In the genomic region with DNA sequence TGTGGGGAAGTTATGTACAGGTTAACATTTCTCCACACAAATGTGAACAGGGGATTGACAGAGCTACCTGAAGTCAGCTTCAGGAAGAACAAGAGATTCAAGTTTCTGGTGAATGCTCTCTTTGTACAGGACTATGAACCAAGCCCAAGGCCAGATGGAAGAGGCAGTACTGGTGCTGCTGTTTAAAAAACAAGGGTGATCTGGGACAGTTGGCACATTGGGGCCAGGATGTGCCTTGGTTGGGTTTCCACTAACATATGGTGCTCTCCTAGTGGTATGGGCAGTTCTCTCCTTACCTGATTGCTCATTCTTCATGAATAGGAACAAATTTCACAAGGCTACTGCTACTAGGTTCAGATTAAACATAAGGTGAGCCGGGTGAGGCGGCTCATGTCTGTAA, we compare ENCODE assay signal across 17 cellular contexts. TPM values are rescaled to one million over a fixed set of nuclear protein-coding genes. Genes with fewer than 3 reads are reported as not detected.
A peak's percentile ranks its signal among the peaks of the same experiment; 100 is the strongest.
DNase-seq lines count a peak whose midpoint lies in the region; ATAC-seq and TF ChIP-seq lines count a peak whose summit lies in the region.
"Had no signal": no experiment of that assay in that cellular context is flagged by ENCODE, and none has a peak within 500 bp of the region (broad histone marks: within the 10 kb centered on the region; RNA-seq: fewer than 3 reads in every experiment).

No MANE protein-coding gene starts in this region.

- no peak overlapping the region for H3T11ph ChIP-seq in H9 (ENCODE audit: low read length)

- no peak overlapping the region for H3K23ac ChIP-seq in H9 (ENCODE audit: insufficient read length, low read depth, low read length)

- no peak overlapping the region for H2BK5ac ChIP-seq in H9 (ENCODE audit: insufficient read length, low read length)

- H3K4me3 ChIP-seq in esophagus (ENCODE audit: low read depth in 1 of 2, low read length in 2 of 2), result no peak overlapping the region
- no peak overlapping the region for H3K4me3 ChIP-seq in suprapubic skin
- H3K4me3 ChIP-seq: GM23248 had no signal

- H3K4ac ChIP-seq in H9 (ENCODE audit: low read depth, low read length), result no peak overlapping the region

- H2BK15ac ChIP-seq in H9 (ENCODE audit: low read depth, low read length), result no peak overlapping the region

- TF ChIP-seq POLR2A in suprapubic skin (IDR thresholded peaks at IDR 0.05), result no peak

- H2AFZ ChIP-seq in H9 (ENCODE audit: low read length), result no peak overlapping the region
- H2AFZ ChIP-seq: GM23248 had no signal

- no peaks in the 10 kb centered on the region for H3K9me3 ChIP-seq in esophagus (ENCODE audit: control insufficient read depth in 2 of 2, insufficient read depth in 1 of 2, low read depth in 1 of 2, low read length in 1 of 2)
- H3K9me3 ChIP-seq in suprapubic skin, result no peaks in the 10 kb centered on the region
- no peaks in the 10 kb centered on the region for H3K9me3 ChIP-seq in H9 (ENCODE audit: control insufficient read depth, low read depth, low read length)

- 80 to 86% methylated on average over 2 of the region's 2 CpGs for WGBS in esophagus, 2 donors
- WGBS in suprapubic skin, result 88% methylated on average over 2 of the region's 2 CpGs
- no CpG with 5 or more reads among the region's 2 CpGs for WGBS in H9 (ENCODE audit: extremely low coverage, insufficient read length, low lambda C conversion rate)

- H3K79me1 ChIP-seq in H9 (ENCODE audit: insufficient read depth, low read depth, low read length, poor library complexity, severe bottlenecking), result no peaks in the 10 kb centered on the region

- H4K20me1 ChIP-seq in H9 (ENCODE audit: control insufficient read depth, insufficient read depth, insufficient read length), result no peaks in the 10 kb centered on the region

- ATAC-seq in activated T-cell treated with anti-CD3 and anti-CD28 coated beads, Interleukin-2, amount 50 U/mL, for 4 hours, result no peak

- no peak overlapping the region for H3K18ac ChIP-seq in H9 (ENCODE audit: insufficient read length, low read depth, low read length)

- H3K14ac ChIP-seq in H9 (ENCODE audit: insufficient read depth, low read length), result no peak overlapping the region

- no peaks in the 10 kb centered on the region for H3K27me3 Mint-ChIP-seq in activated T-cell treated with anti-CD3 and anti-CD28 coated beads, Interleukin-2, amount 50 U/mL, for 24 hours
- H3K27me3 Mint-ChIP-seq in activated T-cell treated with anti-CD3 and anti-CD28 coated beads, Interleukin-2, amount 50 U/mL, for 4 hours (ENCODE audit: low read depth), result no peaks in the 10 kb centered on the region
- no peaks in the 10 kb centered on the region for H3K27me3 Mint-ChIP-seq in H9 (ENCODE audit: low read depth)
- H3K27me3 Mint-ChIP-seq: CD4-positive, CD25-positive, alpha-beta regulatory T cell had no signal

- H3K9me3 Mint-ChIP-seq in activated T-cell treated with anti-CD3 and anti-CD28 coated beads, Interleukin-2, amount 50 U/mL, for 24 hours, result no peaks in the 10 kb centered on the region
- no peaks in the 10 kb centered on the region for H3K9me3 Mint-ChIP-seq in activated T-cell treated with anti-CD3 and anti-CD28 coated beads, Interleukin-2, amount 50 U/mL, for 4 hours
- no peaks in the 10 kb centered on the region for H3K9me3 Mint-ChIP-seq in H9
- H3K9me3 Mint-ChIP-seq: CD4-positive, CD25-positive, alpha-beta regulatory T cell had no signal

- no peak overlapping the region for H4K91ac ChIP-seq in H9 (ENCODE audit: insufficient read length, low read depth, low read length)

- H2BK20ac ChIP-seq in H9 (ENCODE audit: low read depth, low read length, poor library complexity, severe bottlenecking), result no peak overlapping the region

- H3K4me1 ChIP-seq in esophagus (ENCODE audit: control insufficient read depth in 2 of 2, insufficient read depth in 2 of 2, low read length in 1 of 2) (no peaks in the 10 kb centered on the region), suprapubic skin (peaks cover 6% of the 10 kb centered on the region), H9 (ENCODE audit: insufficient read depth, low read length) (peaks cover 6% of the 10 kb centered on the region)

- no peak overlapping the region for H4K8ac ChIP-seq in H9 (replicated peaks; ENCODE audit: insufficient read length, low read depth, low read length)

- H3K36me3 Mint-ChIP-seq in activated T-cell treated with anti-CD3 and anti-CD28 coated beads, Interleukin-2, amount 50 U/mL, for 24 hours (ENCODE audit: low read depth), result peaks cover 67% of the 10 kb centered on the region
- peaks cover 31% of the 10 kb centered on the region for H3K36me3 Mint-ChIP-seq in activated T-cell treated with anti-CD3 and anti-CD28 coated beads, Interleukin-2, amount 50 U/mL, for 4 hours (ENCODE audit: insufficient read depth)
- peaks cover 41 to 62% (median 56%) of the 10 kb centered on the region in 3 experiments for H3K36me3 Mint-ChIP-seq in H9 (ENCODE audit: insufficient read depth in 1 of 3, low read depth in 3 of 3)

- H3K79me2 ChIP-seq in H9 (ENCODE audit: insufficient read depth, low read length), result no peaks in the 10 kb centered on the region; the same call in 1 of the 2 replicates

- DNase-seq in activated T-cell treated with anti-CD3 and anti-CD28 coated beads, Interleukin-2, amount 50 U/mL, for 24 hours, result no peak
- no peak for DNase-seq in activated T-cell treated with anti-CD3 and anti-CD28 coated beads, Interleukin-2, amount 50 U/mL, for 4 hours
- DNase-seq in NCI-H524 treated with DMSO at 0.1 percent for 48 hours (lab: John Stamatoyannopoulos, UW) (peak; percentile 34), suprapubic skin (ENCODE audit: low spot score in 2 of 2) (peak in 1 of 2 donors; percentile 61), mucosa of gallbladder (ENCODE audit: low spot score) (no peak), H9 (no peak), RPMI8226 (no peak)
- DNase-seq: CD4-positive, CD25-positive, alpha-beta regulatory T cell; DMS79; GM23248; MM.1S; NCI-H1105; NCI-H187 treated with DMSO at 0.1 percent for 48 hours; NCI-H510A; SIG-M5 had no signal

- H3K56ac ChIP-seq in H9 (ENCODE audit: insufficient read length, low read depth, low read length), result no peak overlapping the region

- no peak for TF ChIP-seq EP300 in suprapubic skin (IDR thresholded peaks at IDR 0.05)

- peaks cover 20% of the 10 kb centered on the region for H3K4me1 Mint-ChIP-seq in activated T-cell treated with anti-CD3 and anti-CD28 coated beads, Interleukin-2, amount 50 U/mL, for 24 hours (ENCODE audit: low read depth)
- peaks cover 17% of the 10 kb centered on the region for H3K4me1 Mint-ChIP-seq in activated T-cell treated with anti-CD3 and anti-CD28 coated beads, Interleukin-2, amount 50 U/mL, for 4 hours (ENCODE audit: low read depth)
- H3K4me1 Mint-ChIP-seq in H9, result peaks cover 40 to 41% of the 10 kb centered on the region in 2 experiments

- peak overlapping the region; percentile 1 for H3K27ac Mint-ChIP-seq in activated T-cell treated with anti-CD3 and anti-CD28 coated beads, Interleukin-2, amount 50 U/mL, for 24 hours
- peak overlapping the region in 1 of 3 experiments; percentile 21; a peak in 3 of 7 replicates for H3K27ac Mint-ChIP-seq in H9
- H3K27ac Mint-ChIP-seq: CD4-positive, CD25-positive, alpha-beta regulatory T cell had no signal

- H3K4me2 ChIP-seq in H9 (ENCODE audit: insufficient read depth, insufficient read length, low read length), result no peak overlapping the region
- H3K4me2 ChIP-seq: KMS-11 had no signal

- no peak overlapping the region for H2BK120ac ChIP-seq in H9 (ENCODE audit: low read depth, low read length, poor library complexity, severe bottlenecking)

- no peak overlapping the region for H3K4me3 Mint-ChIP-seq in activated T-cell treated with anti-CD3 and anti-CD28 coated beads, Interleukin-2, amount 50 U/mL, for 24 hours
- H3K4me3 Mint-ChIP-seq in activated T-cell treated with anti-CD3 and anti-CD28 coated beads, Interleukin-2, amount 50 U/mL, for 4 hours, result no peak overlapping the region
- H3K4me3 Mint-ChIP-seq in H9, result no peak overlapping the region
- H3K4me3 Mint-ChIP-seq: CD4-positive, CD25-positive, alpha-beta regulatory T cell had no signal

- TF ChIP-seq CTCF in suprapubic skin (IDR thresholded peaks at IDR 0.05), result no peak
- no peak for TF ChIP-seq CTCF in H9 (conservative IDR thresholded peaks at IDR 0.05)

- no peak overlapping the region for H2AK5ac ChIP-seq in H9 (ENCODE audit: insufficient read length, low read length)

- no peaks in the 10 kb centered on the region for H3K27me3 ChIP-seq in esophagus (ENCODE audit: control insufficient read depth in 1 of 2, insufficient read depth in 2 of 2, low read length in 2 of 2)
- H3K27me3 ChIP-seq in suprapubic skin, result no peaks in the 10 kb centered on the region
- no peaks in the 10 kb centered on the region for H3K27me3 ChIP-seq in H9 (ENCODE audit: insufficient read depth, low read length)

- no peak overlapping the region for H2BK12ac ChIP-seq in H9 (ENCODE audit: insufficient read length, low read depth, low read length)

- no peak overlapping the region for H4K5ac ChIP-seq in H9 (ENCODE audit: insufficient read length, low read depth, low read length)

- H3K9ac ChIP-seq in H9 (ENCODE audit: extremely low read depth, insufficient read length, low read length), result no peak overlapping the region
- H3K9ac ChIP-seq: GM23248, KMS-11 had no signal

- H3K36me3 ChIP-seq in esophagus (ENCODE audit: control insufficient read depth in 2 of 2, insufficient read depth in 2 of 2, low read length in 1 of 2) (peaks cover 8 to 10% of the 10 kb centered on the region in 2 donors), suprapubic skin (peaks cover 68% of the 10 kb centered on the region)

- H3K23me2 ChIP-seq in H9 (ENCODE audit: insufficient read length, low read depth, low read length, poor library complexity, severe bottlenecking), result no peaks in the 10 kb centered on the region

- H3K27ac ChIP-seq in esophagus (ENCODE audit: low read depth in 2 of 2, low read length in 1 of 2) (peak overlapping the region; percentile 24 to 56), suprapubic skin (peak overlapping the region; percentile 72), H9 (ENCODE audit: insufficient read length, low read depth, low read length) (no peak overlapping the region)
- H3K27ac ChIP-seq: GM23248, KMS-11 had no signal

RNA-seq across cellular contexts. Expression of a gene that starts 40.0 kb away (rescaled TPM):
- total RNA-seq in activated T-cell treated with anti-CD3 and anti-CD28 coated beads, Interleukin-2, amount 50 U/mL, for 4 hours, result 10 to 100 TPM; 19.9 to 23.9 (median 22.8) TPM
- polyA plus RNA-seq in esophagus, result 1 to 10 TPM; 5.2 to 8.2 TPM
- total RNA-seq in suprapubic skin, result 10 to 100 TPM; 28.1 to 43.6 (median 40.6) TPM
- total RNA-seq in mucosa of gallbladder, result 40.8 TPM
- 39.3 and 39.4 TPM in 2 replicates for total RNA-seq in H9 (2021)
